In genomic region chr15:63941698-63942465, GRCh38 we compare ENCODE assay signal across 18 cellular contexts.
DNase-seq lines count a peak whose midpoint lies in the region; ATAC-seq and TF ChIP-seq lines count a peak whose summit lies in the region.
"Had no signal": no experiment of that assay in that cellular context is flagged by ENCODE, and none has a peak within 500 bp of the region (broad histone marks: within the 10 kb centered on the region; RNA-seq: fewer than 3 reads in every experiment).

No MANE protein-coding gene starts in this region.

- DNase-seq in heart right ventricle (no peak), Right ventricle myocardium superior (no peak), right atrium auricular region (ENCODE audit: low spot score) (peak; percentile 54), osteoblast (ENCODE audit: insufficient read length, low spot score, missing footprints) (peak; percentile 36), vagina (ENCODE audit: extremely low spot score in 2 of 2) (peak in 1 of 2 donors; percentile 79), NCI-H2171 (lab: John Stamatoyannopoulos, UW) (no peak), superior temporal gyrus (ENCODE audit: extremely low spot score) (no peak)
- DNase-seq in stimulated activated CD4-positive, alpha-beta T cell treated with anti-CD3 and anti-CD28 coated beads, Interleukin-2, amount 100 ng/mL, for 48 hours, result no peak
- DNase-seq: activated CD4-positive, alpha-beta T cell treated with anti-CD3 and anti-CD28 coated beads, Interleukin-2, amount 50 U/mL, for 4 hours; central memory CD4-positive, alpha-beta T cell; hypothalamus; mucosa of descending colon; NCI-H774; stimulated activated naive CD4-positive, alpha-beta T cell treated with Interleukin-2 at 50 U/mL for 16 hours had no signal

- H3K4me1 ChIP-seq in heart right ventricle, result peaks cover 24 to 62% (median 51%) of the 10 kb centered on the region in 9 donors
- peaks cover 0 to 64% of the 10 kb centered on the region in 2 donors for H3K4me1 ChIP-seq in right atrium auricular region
- H3K4me1 ChIP-seq in osteoblast (ENCODE audit: insufficient read depth, low read length), result peaks cover 19% of the 10 kb centered on the region
- H3K4me1 ChIP-seq in vagina, result peaks cover 52% of the 10 kb centered on the region

- ATAC-seq in heart right ventricle (peak in 2 of 8 donors; percentile 2 to 9), Right ventricle myocardium superior (ENCODE audit: poor library complexity) (no peak)
- ATAC-seq: CD8-positive, alpha-beta T cell; mucosa of descending colon; Panc1; SK-N-SH treated with all-trans-retinoic acid at 6 μM for 48 hours had no signal

- WGBS in heart right ventricle, 2 donors, result 85 to 90% methylated on average over 7 of the region's 7 CpGs

- no peaks in the 10 kb centered on the region for H4K20me1 ChIP-seq in osteoblast (ENCODE audit: insufficient read depth, low read length)

- H3K27me3 ChIP-seq in heart right ventricle (no peaks in the 10 kb centered on the region), right atrium auricular region (no peaks in the 10 kb centered on the region), osteoblast (ENCODE audit: insufficient read depth, low read length) (no peaks in the 10 kb centered on the region), vagina (no peaks in the 10 kb centered on the region)

- no peaks in the 10 kb centered on the region for H3K9me3 ChIP-seq in heart right ventricle
- H3K9me3 ChIP-seq in right atrium auricular region, result no peaks in the 10 kb centered on the region
- no peaks in the 10 kb centered on the region for H3K9me3 ChIP-seq in osteoblast (ENCODE audit: low read depth, low read length)
- no peaks in the 10 kb centered on the region for H3K9me3 ChIP-seq in vagina
- H3K9me3 ChIP-seq: mucosa of descending colon had no signal

- no peaks in the 10 kb centered on the region for H3K79me2 ChIP-seq in osteoblast (ENCODE audit: insufficient read depth, low read length)

- H3K36me3 ChIP-seq in heart right ventricle (no peaks in the 10 kb centered on the region), right atrium auricular region (no peaks in the 10 kb centered on the region), osteoblast (ENCODE audit: insufficient read depth, low read length) (no peaks in the 10 kb centered on the region), vagina (no peaks in the 10 kb centered on the region)

- H3K27ac ChIP-seq in heart right ventricle (peak overlapping the region; percentile 45 to 86 (median 68)), right atrium auricular region (peak overlapping the region; percentile 63 to 77), osteoblast (ENCODE audit: low read depth, low read length) (no peak overlapping the region), vagina (peak overlapping the region; percentile 32)

- no peak overlapping the region for H3K4me2 ChIP-seq in osteoblast (ENCODE audit: insufficient read depth, low read length)

- H2AFZ ChIP-seq in osteoblast (ENCODE audit: low read length), result no peak overlapping the region

- TF ChIP-seq POLR2A in vagina (IDR thresholded peaks at IDR 0.05), result no peak

- TF ChIP-seq CTCF in heart right ventricle (IDR thresholded peaks at IDR 0.05) (no peak), right atrium auricular region (IDR thresholded peaks at IDR 0.05) (no peak), osteoblast (IDR thresholded peaks at IDR 0.05; ENCODE audit: extremely low read depth, low read depth, low read length) (no peak), vagina (IDR thresholded peaks at IDR 0.05) (no peak)

- intact Hi-C loops in heart right ventricle (cut with DNase I), result loop anchor here in 5 of 10 donors (2.0 to 10.0 kb wide), 2 partner anchors 31 to 103 kb away; partner anchors contain the start of gene DAPK2 (in 4 of the 5)
- intact Hi-C loops in Right ventricle myocardium superior (cut with DNase I), result loop anchor here (10.0 kb wide), 1 partner anchor 103 kb away; the partner anchor contains the start of gene DAPK2
- intact Hi-C loops in vagina (cut with DNase I), result no loop called here

- H3K4me3 ChIP-seq in heart right ventricle, result no peak overlapping the region
- H3K4me3 ChIP-seq in right atrium auricular region, result no peak overlapping the region
- no peak overlapping the region for H3K4me3 ChIP-seq in osteoblast (ENCODE audit: insufficient read depth, low read length)
- no peak overlapping the region for H3K4me3 ChIP-seq in vagina
- H3K4me3 ChIP-seq: K562, mucosa of descending colon had no signal

Comparison
In these comparisons a context has a peak if more than half of its experiments do, and no peak if none do; other contexts are left out.
1. DNase-seq: peak in right atrium auricular region (single experiment) and osteoblast (single experiment); none in heart right ventricle (0 of 2), Right ventricle myocardium superior (single experiment), NCI-H2171 (single experiment), stimulated activated CD4-positive, alpha-beta T cell treated with anti-CD3 and anti-CD28 coated beads, Interleukin-2, amount 100 ng/mL, for 48 hours (0 of 2) and superior temporal gyrus (single experiment).